8 cellular contexts compared by ENCODE assay signal in the genomic region with DNA sequence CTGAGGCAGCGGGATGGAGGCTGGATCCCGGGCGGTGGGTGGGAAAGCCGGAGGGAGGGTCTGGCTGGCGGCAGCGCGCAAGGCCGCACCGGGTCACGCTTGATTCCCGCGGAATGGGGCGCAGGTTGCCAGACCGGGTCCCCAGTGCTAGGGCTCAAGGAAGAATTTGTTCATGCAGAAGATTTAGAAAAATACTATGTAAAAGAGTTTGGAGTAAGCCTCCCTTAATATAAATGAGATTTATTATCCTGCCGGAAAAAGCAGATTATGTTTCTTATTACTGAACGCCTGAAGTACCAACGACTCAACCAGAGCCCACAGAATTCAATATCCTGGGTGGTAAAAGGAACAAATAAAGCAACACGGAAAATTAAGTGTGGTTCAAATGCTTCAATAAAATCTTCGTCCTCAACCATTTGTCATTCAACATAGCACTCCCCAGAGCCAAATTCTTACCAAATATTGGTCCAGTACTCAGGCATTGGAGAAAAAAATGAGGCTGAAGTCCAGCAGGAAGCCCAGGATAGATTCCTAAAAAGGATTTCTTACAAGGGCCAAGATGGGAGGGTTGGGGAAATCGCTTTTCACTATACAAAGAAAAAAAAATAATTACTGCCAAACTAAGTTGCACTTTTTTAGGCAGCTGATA. TPM values are rescaled to one million over a fixed set of nuclear protein-coding genes. Genes with fewer than 3 reads are reported as not detected.
DNase-seq lines count a peak whose midpoint lies in the region; ATAC-seq and TF ChIP-seq lines count a peak whose summit lies in the region.

No MANE protein-coding gene starts in this region.

- peak; percentile 3 for DNase-seq in Daoy (ENCODE audit: low read depth)
- no peak for DNase-seq in HFF-Myc (ENCODE audit: extremely low read depth, low read depth)
- DNase-seq in SW480 (ENCODE audit: low spot score): peak; percentile 0
- DNase-seq in fibroblast of the aortic adventitia (ENCODE audit: low read depth): peak; percentile 51
- DNase-seq in skeletal muscle cell (ENCODE audit: low read depth): no peak
- no peak for DNase-seq in sciatic nerve (ENCODE audit: low spot score)
- DNase-seq in stimulated activated naive CD4-positive, alpha-beta T cell treated with Interleukin-2 at 50 U/mL for 16 hours (lab: John Stamatoyannopoulos, UW): no peak

- intact Hi-C loops in sciatic nerve (cut with DNase I): no loop called here

- no peak for TF ChIP-seq CTCF in HFF-Myc (IDR thresholded peaks at IDR 0.05; ENCODE audit: low read depth, low read length, missing control alignments)
- TF ChIP-seq CTCF in fibroblast of the aortic adventitia (IDR thresholded peaks at IDR 0.05; ENCODE audit: insufficient read depth, low read length): no peak

- H3K4me3 ChIP-seq in HFF-Myc (replicated peaks; ENCODE audit: low read depth, low read length) (peak overlapping the region; percentile 75), fibroblast of the aortic adventitia (ENCODE audit: low read depth, low read length) (peak overlapping the region; percentile 75), skeletal muscle cell (ENCODE audit: low read depth, low read length) (peak overlapping the region; percentile 73)

- ATAC-seq in HG03571 (IDR thresholded peaks at IDR 0.05; ENCODE audit: unreplicated experiment) (no peak), sciatic nerve (no peak)

RNA-seq across cellular contexts. Expression of gene ZBTB20, which starts 1.2 kb away (rescaled TPM):
- 2.5 and 5.5 TPM in 2 replicates for total RNA-seq in Daoy (2014; rRNA removed; shearing (Covaris generic))
- 35.7 and 47.2 TPM in 2 replicates for total RNA-seq in fibroblast of the aortic adventitia (ENCODE audit: low replicate concordance)
- 145 TPM for total RNA-seq in sciatic nerve

Comparison
In these comparisons a context has a peak if more than half of its experiments do, and no peak if none do; other contexts are left out.
1. DNase-seq: peak in Daoy (single experiment), SW480 (single experiment) and fibroblast of the aortic adventitia (single experiment); none in HFF-Myc (single experiment), skeletal muscle cell (single experiment), sciatic nerve (single experiment) and stimulated activated naive CD4-positive, alpha-beta T cell treated with Interleukin-2 at 50 U/mL for 16 hours (single experiment).
2. Peak in every context shown above with its lines, with median percentiles within 50 percentile points of each other: H3K4me3 ChIP-seq.